In genomic region chrX:118216488-118216887, GRCh38 we compare ENCODE assay signal across 15 cellular contexts.
DNase-seq lines count a peak whose midpoint lies in the region; ATAC-seq, FAIRE-seq and TF ChIP-seq lines count a peak whose summit lies in the region.
"Had no signal": no experiment of that assay in that cellular context is flagged by ENCODE, and none has a peak within 500 bp of the region (broad histone marks: within the 10 kb centered on the region; RNA-seq: fewer than 3 reads in every experiment).

No MANE protein-coding gene starts in this region.

- H3K4me2 ChIP-seq in PC-9: 0 out of 2 replicates have a peak overlapping the region, but pooled peaks have one; percentile 11
- peak overlapping the region; percentile 16 for H3K4me2 ChIP-seq in keratinocyte (ENCODE audit: control insufficient read depth, extremely low read depth, insufficient read depth, low read depth, low read length)

- H2AFZ ChIP-seq in PC-9 (no peak overlapping the region), keratinocyte (ENCODE audit: control insufficient read depth, low read length) (no peak overlapping the region)

- no peak overlapping the region for H3K27ac Mint-ChIP-seq in activated CD8-positive, alpha-beta memory T cell treated with anti-CD3 and anti-CD28 coated beads, Interleukin-2, amount 10 ng/mL, durations not matched to agents 7 days and 5 days
- H3K27ac Mint-ChIP-seq: activated T-helper 1 cell treated with anti-CD3 and anti-CD28 coated beads, Interleukin-12 subunit alpha, Interleukin-12 subunit beta, Interleukin-2, Interleukin-4 antibody, amounts not matched to agents 30 ng/mL and 10 ng/mL and 1 ng/mL, durations not matched to agents 14 hours and 24 hours and 36 hours; mesothelial cell of epicardium; T-helper 17 cell had no signal

- TF ChIP-seq CTCF in BE2C (IDR thresholded peaks at IDR 0.05; ENCODE audit: low read depth, low read length) (no peak), PC-9 (conservative IDR thresholded peaks at IDR 0.05) (no peak), keratinocyte (optimal IDR thresholded peaks at IDR 0.05 in 1 of 3, IDR thresholded peaks at IDR 0.05 in 1 of 3, conservative IDR thresholded peaks at IDR 0.05 in 1 of 3; ENCODE audit: extremely low read depth in 1 of 3, insufficient read depth in 2 of 3, low read length in 3 of 3) (no peak)

- intact Hi-C loops in PC-9 (cut with micrococcal nuclease; ENCODE audit: unreplicated experiment): no loop called here

- no peaks in the 10 kb centered on the region for H3K9me2 ChIP-seq in PC-9 (ENCODE audit: insufficient read depth)

- H3K9ac ChIP-seq in keratinocyte (ENCODE audit: control insufficient read depth, extremely low read depth, insufficient read depth, low read length): no peak overlapping the region

- H3K27ac ChIP-seq in PC-9 (no peak overlapping the region), keratinocyte (ENCODE audit: control insufficient read depth, insufficient read depth, low read length) (no peak overlapping the region)
- H3K27ac ChIP-seq: dorsolateral prefrontal cortex, Peyer's patch had no signal

- CTCF ChIA-PET in PC-9 (lab: Charles Lee): no interaction called here
- CTCF ChIA-PET in activated CD8-positive, alpha-beta memory T cell treated with anti-CD3 and anti-CD28 coated beads, Interleukin-2, amount 10 ng/mL, durations not matched to agents 7 days and 5 days (lab: Charles Lee): no interaction called here

- no peak overlapping the region for H3K4me3 Mint-ChIP-seq in activated CD8-positive, alpha-beta memory T cell treated with anti-CD3 and anti-CD28 coated beads, Interleukin-2, amount 10 ng/mL, durations not matched to agents 7 days and 5 days
- H3K4me3 Mint-ChIP-seq: activated T-helper 1 cell treated with anti-CD3 and anti-CD28 coated beads, Interleukin-12 subunit alpha, Interleukin-12 subunit beta, Interleukin-2, Interleukin-4 antibody, amounts not matched to agents 30 ng/mL and 10 ng/mL and 1 ng/mL, durations not matched to agents 14 hours and 24 hours and 36 hours; mesothelial cell of epicardium; T-helper 17 cell had no signal

- H3K9me3 ChIP-seq in BE2C (no peaks in the 10 kb centered on the region), PC-9 (ENCODE audit: insufficient read depth, low read depth) (no peaks in the 10 kb centered on the region), keratinocyte (ENCODE audit: control insufficient read depth, low read depth, low read length) (no peaks in the 10 kb centered on the region)
- H3K9me3 ChIP-seq: Peyer's patch had no signal

- dilution Hi-C loops in keratinocyte (cut with MboI; ENCODE audit: extremely low pct_ligation_motif_present, low sequenced_read_pairs): no loop called here

- no TSS peak for BruUV-seq in PC-9 (replicated peaks; lab: Mats Ljungman, UMichigan)

- no peaks in the 10 kb centered on the region for H3K36me3 Mint-ChIP-seq in activated CD8-positive, alpha-beta memory T cell treated with anti-CD3 and anti-CD28 coated beads, Interleukin-2, amount 10 ng/mL, durations not matched to agents 7 days and 5 days
- H3K36me3 Mint-ChIP-seq: mesothelial cell of epicardium had no signal

- H3K27me3 ChIP-seq in BE2C (no peaks in the 10 kb centered on the region), PC-9 (ENCODE audit: insufficient read depth, low read depth) (0 out of 2 replicates have a peak, but pooled peaks cover 7% of the 10 kb centered on the region), keratinocyte (ENCODE audit: control insufficient read depth, extremely low read depth, insufficient read depth, low read length) (no peaks in the 10 kb centered on the region)
- H3K27me3 ChIP-seq: Peyer's patch had no signal

- POLR2A ChIA-PET in PC-9 (lab: Charles Lee; ENCODE audit: unreplicated experiment): no interaction called here

- H3F3A ChIP-seq in PC-9 (ENCODE audit: insufficient read depth, low read depth): no peaks in the 10 kb centered on the region

- H3K9me3 Mint-ChIP-seq in activated CD8-positive, alpha-beta memory T cell treated with anti-CD3 and anti-CD28 coated beads, Interleukin-2, amount 10 ng/mL, durations not matched to agents 7 days and 5 days (ENCODE audit: low read depth): no peaks in the 10 kb centered on the region
- H3K9me3 Mint-ChIP-seq: activated T-helper 1 cell treated with anti-CD3 and anti-CD28 coated beads, Interleukin-12 subunit alpha, Interleukin-12 subunit beta, Interleukin-2, Interleukin-4 antibody, amounts not matched to agents 30 ng/mL and 10 ng/mL and 1 ng/mL, durations not matched to agents 14 hours and 24 hours and 36 hours had no signal

- no peaks in the 10 kb centered on the region for H3K27me3 Mint-ChIP-seq in activated CD8-positive, alpha-beta memory T cell treated with anti-CD3 and anti-CD28 coated beads, Interleukin-2, amount 10 ng/mL, durations not matched to agents 7 days and 5 days
- H3K27me3 Mint-ChIP-seq: T-helper 17 cell had no signal

- H4K20me1 ChIP-seq in PC-9 (ENCODE audit: insufficient read depth): no peaks in the 10 kb centered on the region
- no peaks in the 10 kb centered on the region for H4K20me1 ChIP-seq in keratinocyte (ENCODE audit: control insufficient read depth, extremely low read depth, insufficient read depth, low read length)

- no peak for FAIRE-seq in keratinocyte (lab: Jason Lieb, UNC)

- peaks cover 9% of the 10 kb centered on the region for H3K4me1 Mint-ChIP-seq in activated CD8-positive, alpha-beta memory T cell treated with anti-CD3 and anti-CD28 coated beads, Interleukin-2, amount 10 ng/mL, durations not matched to agents 7 days and 5 days
- H3K4me1 Mint-ChIP-seq: T-helper 17 cell had no signal

- ATAC-seq in activated CD8-positive, alpha-beta memory T cell treated with anti-CD3 and anti-CD28 coated beads, Interleukin-2, amount 10 ng/mL, durations not matched to agents 7 days and 5 days: no peak
- no peak for ATAC-seq in HG03354 (IDR thresholded peaks at IDR 0.05; ENCODE audit: poor library complexity, severe bottlenecking, unreplicated experiment)
- ATAC-seq: T-helper 17 cell had no signal

- DNase-seq in BE2C (peak; percentile 50), NCI-H146 treated with DMSO at 0.1 percent for 48 hours (lab: John Stamatoyannopoulos, UW; ENCODE audit: unreplicated experiment) (peak; percentile 57), PC-9 (no peak), keratinocyte (ENCODE audit: low read depth, low spot score) (no peak), HPDE6-E6E7 (ENCODE audit: extremely low spot score) (no peak), NCI-H2196 (lab: John Stamatoyannopoulos, UW; ENCODE audit: unreplicated experiment) (no peak)
- no peak for DNase-seq in activated CD8-positive, alpha-beta memory T cell treated with anti-CD3 and anti-CD28 coated beads, Interleukin-2, amount 10 ng/mL, durations not matched to agents 7 days and 5 days
- DNase-seq: dorsolateral prefrontal cortex, IMR-90, NCI-H1694, T-helper 17 cell had no signal

- H3K79me2 ChIP-seq in PC-9 (ENCODE audit: low read depth) (no peaks in the 10 kb centered on the region), keratinocyte (ENCODE audit: control insufficient read depth, insufficient read depth, low read length) (no peaks in the 10 kb centered on the region)

- H3K36me3 ChIP-seq in BE2C: no peaks in the 10 kb centered on the region
- no peaks in the 10 kb centered on the region for H3K36me3 ChIP-seq in PC-9 (ENCODE audit: low read depth)
- H3K36me3 ChIP-seq in keratinocyte (ENCODE audit: control insufficient read depth in 2 of 2, extremely low read depth in 1 of 2, insufficient read depth in 2 of 2, low read length in 2 of 2): no peaks in the 10 kb centered on the region
- H3K36me3 ChIP-seq: Peyer's patch had no signal

- H3K4me3 ChIP-seq in BE2C (ENCODE audit: low read depth, low read length) (no peak overlapping the region; the same call in 1 of the 2 replicates), PC-9 (no peak overlapping the region), keratinocyte (ENCODE audit: control insufficient read depth in 2 of 3, extremely low read depth in 1 of 3, insufficient read depth in 2 of 3, low read depth in 1 of 3, low read length in 3 of 3) (no peak overlapping the region)
- H3K4me3 ChIP-seq: dorsolateral prefrontal cortex, Peyer's patch had no signal

- H3K4me1 ChIP-seq in BE2C (peaks cover 43% of the 10 kb centered on the region), PC-9 (replicated peaks; ENCODE audit: insufficient read depth) (no peaks in the 10 kb centered on the region), keratinocyte (ENCODE audit: control insufficient read depth, extremely low read depth, insufficient read depth, low read length) (no peaks in the 10 kb centered on the region)
- H3K4me1 ChIP-seq: Peyer's patch had no signal

- no peaks in the 10 kb centered on the region for H3K9me1 ChIP-seq in keratinocyte (ENCODE audit: control insufficient read depth, extremely low read depth, insufficient read depth, low read length)

Comparison
In these comparisons a context has a peak if more than half of its experiments do, and no peak if none do; other contexts are left out.
1. DNase-seq: peak in BE2C (single experiment) and NCI-H146 treated with DMSO at 0.1 percent for 48 hours (single experiment); none in PC-9 (0 of 2), keratinocyte (single experiment), activated CD8-positive, alpha-beta memory T cell treated with anti-CD3 and anti-CD28 coated beads, Interleukin-2, amount 10 ng/mL, durations not matched to agents 7 days and 5 days (single experiment), HPDE6-E6E7 (single experiment) and NCI-H2196 (single experiment).